8 cellular contexts compared by ENCODE assay signal in the genomic region with DNA sequence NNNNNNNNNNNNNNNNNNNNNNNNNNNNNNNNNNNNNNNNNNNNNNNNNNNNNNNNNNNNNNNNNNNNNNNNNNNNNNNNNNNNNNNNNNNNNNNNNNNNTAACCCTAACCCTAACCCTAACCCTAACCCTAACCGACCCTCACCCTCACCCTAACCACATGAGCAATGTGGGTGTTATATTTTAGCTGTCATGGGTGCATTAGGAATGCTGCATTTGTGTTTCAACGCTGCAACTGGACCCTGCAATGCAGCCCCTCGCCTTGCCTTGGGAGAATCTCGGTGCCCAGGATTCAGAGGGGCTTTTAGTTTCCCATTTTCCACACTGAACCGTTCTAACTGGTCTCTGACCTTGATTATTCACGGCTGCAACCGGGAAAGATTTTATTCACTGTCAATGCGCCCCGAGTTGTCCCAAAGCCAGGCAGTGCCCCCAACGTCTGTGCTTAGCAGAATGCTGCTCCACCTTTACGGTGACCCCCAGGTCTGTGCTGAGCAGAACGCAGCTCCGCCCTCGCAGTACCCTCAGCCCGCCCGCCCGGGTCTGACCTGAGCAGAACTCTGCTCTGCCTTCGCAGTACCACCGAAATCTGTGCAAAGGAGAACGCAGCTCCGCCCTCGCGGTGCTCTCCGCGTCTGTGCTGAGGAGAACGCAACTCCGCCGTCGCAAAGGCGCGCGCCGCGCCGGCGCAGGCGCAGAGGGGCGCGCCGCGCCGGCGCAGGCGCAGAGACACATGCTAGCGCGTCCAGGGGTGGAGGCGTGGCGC. TPM values are rescaled to one million over a fixed set of nuclear protein-coding genes. Genes with fewer than 3 reads are reported as not detected.
DNase-seq lines count a peak whose midpoint lies in the region; ATAC-seq and TF ChIP-seq lines count a peak whose summit lies in the region.

No MANE protein-coding gene starts in this region.

- H3K4me3 Mint-ChIP-seq in activated T-helper 17 cell treated with anti-CD3 and anti-CD28 coated beads, Interleukin-2, amount 50 U/mL, for 72 hours = peak overlapping the region; percentile 53

- TF ChIP-seq POLR2A in right lobe of liver (IDR thresholded peaks at IDR 0.05) = no peak

- TF ChIP-seq CTCF in 22Rv1 (IDR thresholded peaks at IDR 0.05) (no peak), GM12865 (IDR thresholded peaks at IDR 0.05; ENCODE audit: insufficient read depth, low read depth, low read length, missing control alignments) (no peak), right lobe of liver (IDR thresholded peaks at IDR 0.05) (no peak)

- H3K27ac Mint-ChIP-seq in activated T-helper 17 cell treated with anti-CD3 and anti-CD28 coated beads, Interleukin-2, amount 50 U/mL, for 72 hours = no peak overlapping the region

- no peaks in the 10 kb centered on the region for H3K36me3 ChIP-seq in right lobe of liver

- no peaks in the 10 kb centered on the region for H3K36me3 Mint-ChIP-seq in activated T-helper 17 cell treated with anti-CD3 and anti-CD28 coated beads, Interleukin-2, amount 50 U/mL, for 72 hours (ENCODE audit: low read depth)

- H3K9me3 ChIP-seq in right lobe of liver = no peaks in the 10 kb centered on the region

- no peak for DNase-seq in GM12865 (ENCODE audit: low read depth)
- DNase-seq in right lobe of liver = peak in 2 of 3 donors; percentile 49 to 51
- DNase-seq in hypothalamus (lab: John Stamatoyannopoulos, UW) = no peak
- DNase-seq in GF-D8 (lab: John Stamatoyannopoulos, UW) = no peak
- DNase-seq in NCI-H146 treated with DMSO at 0.1 percent for 48 hours (lab: John Stamatoyannopoulos, UW; ENCODE audit: unreplicated experiment) = no peak
- no peak for DNase-seq in NCI-H2196 treated with DMSO at 0.1 percent for 48 hours (lab: John Stamatoyannopoulos, UW; ENCODE audit: unreplicated experiment)

- peak; percentile 88 for ATAC-seq in activated T-helper 17 cell treated with anti-CD3 and anti-CD28 coated beads, Interleukin-2, amount 50 U/mL, for 72 hours (replicated peaks)
- peak; percentile 69 to 95 (median 82) for ATAC-seq in right lobe of liver

- no peaks in the 10 kb centered on the region for H3K27me3 ChIP-seq in right lobe of liver

- peak overlapping the region; percentile 39 for H3K4me3 ChIP-seq in GM12865 (ENCODE audit: low read depth, low read length)
- no peak overlapping the region for H3K4me3 ChIP-seq in right lobe of liver

- H3K9me3 Mint-ChIP-seq in activated T-helper 17 cell treated with anti-CD3 and anti-CD28 coated beads, Interleukin-2, amount 50 U/mL, for 72 hours = no peaks in the 10 kb centered on the region

- WGBS in right lobe of liver (ENCODE audit: insufficient coverage, low coverage, low lambda C conversion rate, missing lambda C conversion rate) = 78% methylated on average over 29 of the region's 48 CpGs

- H3K27ac ChIP-seq in 22Rv1 (peak overlapping the region; percentile 75), right lobe of liver (no peak overlapping the region)

- H3K27me3 Mint-ChIP-seq in activated T-helper 17 cell treated with anti-CD3 and anti-CD28 coated beads, Interleukin-2, amount 50 U/mL, for 72 hours = no peaks in the 10 kb centered on the region

- intact Hi-C loops in right lobe of liver (cut with DNase I) = no loop called here

- H3K4me1 Mint-ChIP-seq in activated T-helper 17 cell treated with anti-CD3 and anti-CD28 coated beads, Interleukin-2, amount 50 U/mL, for 72 hours = no peaks in the 10 kb centered on the region

- no peaks in the 10 kb centered on the region for H3K4me1 ChIP-seq in right lobe of liver

RNA-seq across cellular contexts. Expression of a gene that starts 43.3 kb away (rescaled TPM):
- 10 to 100 TPM; 26.4 to 61.9 TPM for total RNA-seq in activated T-helper 17 cell treated with anti-CD3 and anti-CD28 coated beads, Interleukin-2, amount 50 U/mL, for 72 hours
- 1 to 10 TPM; 3.5 to 6.3 (median 4.3) TPM for total RNA-seq in right lobe of liver

RNA-seq across cellular contexts. Expression of a gene that starts 43.5 kb away (rescaled TPM):
- 10 to 100 TPM; 34.4 to 60.3 TPM for total RNA-seq in activated T-helper 17 cell treated with anti-CD3 and anti-CD28 coated beads, Interleukin-2, amount 50 U/mL, for 72 hours
- 10 to 100 TPM; 11.7 to 15.9 (median 14.8) TPM for total RNA-seq in right lobe of liver

Comparison
In these comparisons a context has a peak if more than half of its experiments do, and no peak if none do; other contexts are left out.
1. DNase-seq: peak in right lobe of liver (2 of 3); none in GM12865 (single experiment), hypothalamus (0 of 51), GF-D8 (single experiment), NCI-H146 treated with DMSO at 0.1 percent for 48 hours (single experiment) and NCI-H2196 treated with DMSO at 0.1 percent for 48 hours (single experiment).